13 cellular contexts compared by ENCODE assay signal in the genomic region with DNA sequence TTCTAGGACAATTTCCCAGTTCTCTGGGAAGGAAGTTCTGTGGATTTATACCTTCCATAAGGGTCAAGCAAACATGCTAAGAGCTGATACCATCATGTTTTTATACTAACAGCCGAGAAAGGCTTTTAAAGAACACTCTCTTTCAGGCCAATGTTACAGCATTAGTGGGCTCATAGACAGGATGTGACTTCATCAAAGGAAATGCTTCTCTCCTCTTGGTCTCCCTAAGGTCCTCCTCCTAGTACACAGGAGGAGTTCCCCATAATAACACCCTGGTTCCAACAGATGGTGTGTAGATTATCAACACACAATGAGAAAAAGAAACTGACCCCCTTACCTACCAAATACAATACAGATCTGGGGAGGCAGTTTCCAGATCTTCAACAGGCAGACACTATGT. TPM values are rescaled to one million over a fixed set of nuclear protein-coding genes. Genes with fewer than 3 reads are reported as not detected.
A peak's percentile ranks its signal among the peaks of the same experiment; 100 is the strongest.
DNase-seq lines count a peak whose midpoint lies in the region; ATAC-seq, FAIRE-seq and TF ChIP-seq lines count a peak whose summit lies in the region.
"Had no signal": no experiment of that assay in that cellular context is flagged by ENCODE, and none has a peak within 500 bp of the region (broad histone marks: within the 10 kb centered on the region; RNA-seq: fewer than 3 reads in every experiment).

No MANE protein-coding gene starts in this region.

- intact Hi-C loops in activated CD4-positive, alpha-beta T cell treated with anti-CD3 and anti-CD28 coated beads for 36 hours (cut with DNase I, micrococcal nuclease), result no loop called here
- intact Hi-C loops in GM12878 (cut with micrococcal nuclease; ENCODE audit: unreplicated experiment), result no loop called here

- no peaks in the 10 kb centered on the region for H3K9me3 Mint-ChIP-seq in activated CD4-positive, alpha-beta T cell treated with anti-CD3 and anti-CD28 coated beads for 36 hours (ENCODE audit: low read depth)

- 100% methylated on average over 1 of the region's 1 CpG for WGBS in GM12878 (ENCODE audit: insufficient coverage, insufficient replicate concordance, low lambda C conversion rate, missing lambda C conversion rate)

- RAD21 ChIA-PET in GM12878 (lab: Charles Lee; ENCODE audit: unreplicated experiment), result no interaction called here

- no peaks in the 10 kb centered on the region for H3K27me3 ChIP-seq in GM12878 (replicated peaks in 1 of 2; ENCODE audit: control insufficient read depth in 2 of 2, insufficient read depth in 2 of 2, low read length in 1 of 2)
- H3K27me3 ChIP-seq: ovary, Peyer's patch had no signal

- no peak overlapping the region for H2AFZ ChIP-seq in GM12878 (ENCODE audit: control insufficient read depth, low read depth, low read length)

- no peak overlapping the region for H3K27ac Mint-ChIP-seq in activated CD4-positive, alpha-beta T cell treated with anti-CD3 and anti-CD28 coated beads for 36 hours

- TF ChIP-seq POLR2A in GM12878 (IDR thresholded peaks at IDR 0.05; ENCODE audit: low read depth, low read length), result no peak

- BruUV-seq in GM12878 (replicated peaks; lab: Mats Ljungman, UMichigan), result no TSS peak

- FAIRE-seq in GM12878 (lab: Jason Lieb, UNC), result no peak

- H3K4me3 Mint-ChIP-seq in activated CD4-positive, alpha-beta T cell treated with anti-CD3 and anti-CD28 coated beads for 36 hours, result no peak overlapping the region

- in situ Hi-C loops in GM12878 (cut with MboI), result no loop called here

- H3K4me1 ChIP-seq in GM12878 (ENCODE audit: control insufficient read depth, insufficient read depth, low read length), result peaks cover 3% of the 10 kb centered on the region; the same call in 1 of the 2 replicates
- H3K4me1 ChIP-seq: Peyer's patch had no signal

- POLR2A ChIA-PET in activated CD4-positive, alpha-beta T cell treated with anti-CD3 and anti-CD28 coated beads for 36 hours (lab: Charles Lee), result no interaction called here
- POLR2A ChIA-PET in GM12878 (lab: Charles Lee), result no interaction called here

- peaks cover 0 to 4% of the 10 kb centered on the region in 2 experiments; a peak in 1 of 4 replicates for H3K36me3 ChIP-seq in GM12878 (ENCODE audit: control insufficient read depth in 2 of 2, insufficient read depth in 2 of 2, low read length in 1 of 2)
- H3K36me3 ChIP-seq: ovary, Peyer's patch had no signal

- H3K27ac ChIP-seq in GM12878 (ENCODE audit: control insufficient read depth, insufficient read depth), result no peak overlapping the region
- H3K27ac ChIP-seq: ovary, Peyer's patch had no signal

- no peak for TF ChIP-seq EP300 in GM12878 (IDR thresholded peaks at IDR 0.05; ENCODE audit: borderline replicate concordance in 1 of 2, control insufficient read depth in 1 of 2, low read depth in 2 of 2, low read length in 2 of 2)

- H3K9ac ChIP-seq in GM12878 (ENCODE audit: control insufficient read depth, insufficient read depth, low read length), result no peak overlapping the region

- no peaks in the 10 kb centered on the region for H4K20me1 ChIP-seq in GM12878 (ENCODE audit: control insufficient read depth, insufficient read depth)

- no peak for DNase-seq in activated CD4-positive, alpha-beta T cell treated with anti-CD3 and anti-CD28 coated beads for 36 hours
- no peak for DNase-seq in activated CD4-positive, alpha-beta T cell treated with anti-CD3 and anti-CD28 coated beads, Interleukin-2, amount 50 U/mL, for 4 hours
- DNase-seq in Kasumi-1 (lab: John Stamatoyannopoulos, UW), result peak; percentile 34 to 36
- DNase-seq in GM12878 (ENCODE audit: low read depth, low spot score), result no peak
- DNase-seq in myocyte (ENCODE audit: low read depth), result peak; percentile 15
- DNase-seq in cerebellar cortex (ENCODE audit: low spot score), result no peak
- DNase-seq: activated CD8-positive, alpha-beta memory T cell treated with anti-CD3 and anti-CD28 coated beads for 24 hours; cerebellar nuclear complex; NCI-H1694 treated with DMSO at 0.1 percent for 48 hours; ovary; Peyer's patch had no signal

- CTCF ChIA-PET in activated CD4-positive, alpha-beta T cell treated with anti-CD3 and anti-CD28 coated beads for 36 hours (lab: Charles Lee), result interaction anchor here (0.6 to 1.2 kb wide), 2 partner anchors 9 to 271 kb away, joined by 3 read pairs; no protein-coding TSS in a partner anchor
- CTCF ChIA-PET in GM12878 (lab: Yijun Ruan, JAX), result interaction anchor here (1.2 to 1.4 kb wide), 3 partner anchors 12 to 280 kb away, joined by 4 to 5 read pairs (median 4); no protein-coding TSS in a partner anchor

- H3K4me2 ChIP-seq in GM12878 (ENCODE audit: control insufficient read depth, insufficient read depth), result no peak overlapping the region

- H3K4me3 ChIP-seq in GM12878, result no peak overlapping the region
- H3K4me3 ChIP-seq: ovary, Peyer's patch had no signal

- H3K36me3 Mint-ChIP-seq in activated CD4-positive, alpha-beta T cell treated with anti-CD3 and anti-CD28 coated beads for 36 hours (ENCODE audit: low read depth), result peaks cover 64% of the 10 kb centered on the region

- no peaks in the 10 kb centered on the region for H3K79me2 ChIP-seq in GM12878 (ENCODE audit: control insufficient read depth, insufficient read depth, low read length)

- peaks cover 16% of the 10 kb centered on the region for H3K4me1 Mint-ChIP-seq in activated CD4-positive, alpha-beta T cell treated with anti-CD3 and anti-CD28 coated beads for 36 hours

- SMC1A ChIA-PET in GM12878 (lab: Charles Lee; ENCODE audit: uncharacterized antibody, unreplicated experiment), result no interaction called here

- H3K9me3 ChIP-seq in GM12878 (replicated peaks; ENCODE audit: control insufficient read depth, insufficient read depth, low read length), result no peaks in the 10 kb centered on the region
- H3K9me3 ChIP-seq: ovary, Peyer's patch had no signal

- H3K27me3 Mint-ChIP-seq in activated CD4-positive, alpha-beta T cell treated with anti-CD3 and anti-CD28 coated beads for 36 hours, result no peaks in the 10 kb centered on the region

- ATAC-seq in activated CD4-positive, alpha-beta T cell treated with anti-CD3 and anti-CD28 coated beads for 36 hours, result peak; percentile 61
- ATAC-seq in GM12878 (peak; percentile 69), HG03378 (IDR thresholded peaks at IDR 0.05; ENCODE audit: unreplicated experiment) (no peak), GM21528 (IDR thresholded peaks at IDR 0.05; ENCODE audit: low FRiP score, unreplicated experiment) (no peak)

- no peak for TF ChIP-seq RAD21 in GM12878 (IDR thresholded peaks at IDR 0.05; ENCODE audit: insufficient read depth, low read depth, low read length)

- TF ChIP-seq CTCF in GM12878 (IDR thresholded peaks at IDR 0.05 in 2 of 3, conservative IDR thresholded peaks at IDR 0.05 in 1 of 3; ENCODE audit: control insufficient read depth in 2 of 3, extremely low read depth in 1 of 3, insufficient read depth in 1 of 3, low read depth in 3 of 3, low read length in 3 of 3), result no peak

TF ChIP-seq in GM12878, 131 proteins besides CTCF, POLR2A, EP300 and RAD21:
- TF ChIP-seq GABPA (IDR thresholded peaks at IDR 0.05; ENCODE audit: low read depth) (peak; percentile 77), CREM (IDR thresholded peaks at IDR 0.05; ENCODE audit: low read depth) (0 out of 2 replicates have a peak, but pooled peaks have one; percentile 21)
- TF ChIP-seq, protein P1, sequence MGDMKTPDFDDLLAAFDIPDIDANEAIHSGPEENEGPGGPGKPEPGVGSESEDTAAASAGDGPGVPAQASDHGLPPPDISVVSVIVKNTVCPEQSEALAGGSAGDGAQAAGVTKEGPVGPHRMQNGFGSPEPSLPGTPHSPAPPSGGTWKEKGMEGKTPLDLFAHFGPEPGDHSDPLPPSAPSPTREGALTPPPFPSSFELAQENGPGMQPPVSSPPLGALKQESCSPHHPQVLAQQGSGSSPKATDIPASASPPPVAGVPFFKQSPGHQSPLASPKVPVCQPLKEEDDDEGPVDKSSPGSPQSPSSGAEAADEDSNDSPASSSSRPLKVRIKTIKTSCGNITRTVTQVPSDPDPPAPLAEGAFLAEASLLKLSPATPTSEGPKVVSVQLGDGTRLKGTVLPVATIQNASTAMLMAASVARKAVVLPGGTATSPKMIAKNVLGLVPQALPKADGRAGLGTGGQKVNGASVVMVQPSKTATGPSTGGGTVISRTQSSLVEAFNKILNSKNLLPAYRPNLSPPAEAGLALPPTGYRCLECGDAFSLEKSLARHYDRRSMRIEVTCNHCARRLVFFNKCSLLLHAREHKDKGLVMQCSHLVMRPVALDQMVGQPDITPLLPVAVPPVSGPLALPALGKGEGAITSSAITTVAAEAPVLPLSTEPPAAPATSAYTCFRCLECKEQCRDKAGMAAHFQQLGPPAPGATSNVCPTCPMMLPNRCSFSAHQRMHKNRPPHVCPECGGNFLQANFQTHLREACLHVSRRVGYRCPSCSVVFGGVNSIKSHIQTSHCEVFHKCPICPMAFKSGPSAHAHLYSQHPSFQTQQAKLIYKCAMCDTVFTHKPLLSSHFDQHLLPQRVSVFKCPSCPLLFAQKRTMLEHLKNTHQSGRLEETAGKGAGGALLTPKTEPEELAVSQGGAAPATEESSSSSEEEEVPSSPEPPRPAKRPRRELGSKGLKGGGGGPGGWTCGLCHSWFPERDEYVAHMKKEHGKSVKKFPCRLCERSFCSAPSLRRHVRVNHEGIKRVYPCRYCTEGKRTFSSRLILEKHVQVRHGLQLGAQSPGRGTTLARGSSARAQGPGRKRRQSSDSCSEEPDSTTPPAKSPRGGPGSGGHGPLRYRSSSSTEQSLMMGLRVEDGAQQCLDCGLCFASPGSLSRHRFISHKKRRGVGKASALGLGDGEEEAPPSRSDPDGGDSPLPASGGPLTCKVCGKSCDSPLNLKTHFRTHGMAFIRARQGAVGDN (IDR thresholded peaks at IDR 0.05), result no peak

RNA-seq across cellular contexts. Expression of a gene that starts 26.7 kb away (rescaled TPM):
- not detected for total RNA-seq in activated CD4-positive, alpha-beta T cell treated with anti-CD3 and anti-CD28 coated beads for 36 hours
- total RNA-seq in GM12878 (2013; cell fraction: nucleolus; rRNA removed), result not detected in 2 replicates
- total RNA-seq in GM12878 (2014; rRNA removed) (0.05 TPM in 1 of 2 replicates, not detected in the other), GM12878 (2014; rRNA removed; fragmentation: Illumina TruSeq; extraction: Trizol) (not detected in 2 replicates), GM12878 (2021) (0.13 TPM in 1 of 2 replicates, not detected in the other), myocyte (1.6 and 1.9 TPM in 2 replicates)
- polyA plus RNA-seq in GM12878 (2011; ENCODE audit: low read depth), result not detected
- polyA plus RNA-seq in GM12878 (2011; rRNA removed) (not detected in 2 replicates), GM12878 (2014; fragmentation: Illumina TruSeq; extraction: Trizol) (not detected in 2 replicates), GM12878 (2014; fragmentation: Nextera tagmentation; extraction: Ambion mirVana) (not detected), GM12878 (2014; rRNA removed) (not detected in 2 replicates), GM12878 (2016; fragmentation: Nextera tagmentation; extraction: Ambion mirVana) (not detected)
- polyA plus RNA-seq in GM12878 (2011; cell fraction: cytosol; rRNA removed), result not detected in 2 replicates
- polyA plus RNA-seq in GM12878 (2011; cell fraction: nucleus; rRNA removed), result not detected in 2 replicates
- not detected in 2 replicates for polyA plus RNA-seq in GM12878 (2012)
- not detected in 2 replicates for polyA minus RNA-seq in GM12878 (2011; rRNA and poly(A)+ RNA removed)
- polyA minus RNA-seq in GM12878 (2011; cell fraction: cytosol; rRNA and poly(A)+ RNA removed), result not detected in 2 replicates
- polyA minus RNA-seq in GM12878 (2011; cell fraction: nucleus; rRNA and poly(A)+ RNA removed), result not detected in 2 replicates
- polyA plus RNA-seq in myocyte (2012), result 1.0 TPM

Comparison
In these comparisons a context has a peak if more than half of its experiments do, and no peak if none do; other contexts are left out.
1. ATAC-seq: peak in activated CD4-positive, alpha-beta T cell treated with anti-CD3 and anti-CD28 coated beads for 36 hours (single experiment) and GM12878 (single experiment); none in HG03378 (single experiment) and GM21528 (single experiment).
2. DNase-seq: peak in Kasumi-1 (2 of 2) and myocyte (single experiment); none in activated CD4-positive, alpha-beta T cell treated with anti-CD3 and anti-CD28 coated beads for 36 hours (single experiment), activated CD4-positive, alpha-beta T cell treated with anti-CD3 and anti-CD28 coated beads, Interleukin-2, amount 50 U/mL, for 4 hours (0 of 2), GM12878 (single experiment) and cerebellar cortex (single experiment).